6 cellular contexts compared by ENCODE assay signal in the genomic region with DNA sequence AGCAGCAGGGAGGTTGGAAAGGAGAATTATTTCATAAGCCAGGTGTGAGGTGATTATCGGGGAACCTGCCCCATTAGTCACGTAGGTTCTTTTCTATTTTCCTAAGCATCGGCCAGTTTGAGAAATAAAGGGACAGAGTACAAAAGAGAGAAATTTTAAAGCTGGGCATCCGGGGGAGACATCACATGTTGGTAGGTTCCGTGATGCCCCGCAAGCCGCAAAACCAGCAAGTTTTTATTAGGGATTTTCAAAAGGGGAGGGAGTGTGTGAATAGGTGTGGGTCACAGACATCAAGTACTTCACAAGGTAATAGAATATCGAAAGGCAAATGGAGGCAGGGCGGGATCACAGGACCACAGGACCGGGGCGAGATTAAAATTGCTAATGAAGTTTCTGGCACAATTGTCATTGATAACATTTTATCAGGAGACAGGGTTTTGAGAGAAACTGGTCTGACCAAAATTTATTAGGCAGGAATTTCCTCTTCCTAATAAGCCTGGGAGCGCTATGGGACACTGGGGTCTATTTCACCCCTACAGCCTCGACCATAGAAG. TPM values are rescaled to one million over a fixed set of nuclear protein-coding genes. Genes with fewer than 3 reads are reported as not detected.
DNase-seq lines count a peak whose midpoint lies in the region; ATAC-seq and TF ChIP-seq lines count a peak whose summit lies in the region.
"Not testable (repeated sequence)": the region's sequence is repeated elsewhere in the genome, so short reads cannot be mapped to it uniquely, and the experiment has no call there.

No MANE protein-coding gene starts in this region.

- H3K4me3 Mint-ChIP-seq in activated CD4-positive, alpha-beta T cell treated with anti-CD3 and anti-CD28 coated beads, Interleukin-2, amount 10 ng/mL, durations not matched to agents 24 days and 14 days: peak overlapping the region; percentile 55
- H3K4me3 Mint-ChIP-seq in brain (peak overlapping the region in 4 of 5 experiments; percentile 32 to 72 (median 42)), nephron (peak overlapping the region; percentile 1 to 20 (median 2))

- BruUV-seq in HCT116 (replicated peaks; lab: Mats Ljungman, UMichigan): TSS peak; percentile 54

- H3K4me3 ChIP-seq in HCT116 (replicated peaks in 1 of 2; ENCODE audit: low read depth in 1 of 2, low read length in 2 of 2); heart right ventricle; thyroid gland (replicated peaks in 1 of 3): not testable (repeated sequence)

- H3K27ac ChIP-seq in HCT116 (ENCODE audit: low read depth, low read length): peak overlapping the region; percentile 78
- peak overlapping the region in 7 of 10 donors; percentile 41 to 90 (median 81) for H3K27ac ChIP-seq in heart right ventricle
- H3K27ac ChIP-seq in thyroid gland: peak overlapping the region; percentile 62 to 90 (median 88)

- H3K9ac ChIP-seq in HCT116 (ENCODE audit: low read length): peak overlapping the region; percentile 57

- not testable (repeated sequence) for TF ChIP-seq CTCF in HCT116 (IDR thresholded peaks at IDR 0.05 in 2 of 3, conservative IDR thresholded peaks at IDR 0.05 in 1 of 3; ENCODE audit: borderline replicate concordance in 1 of 3, insufficient read depth in 1 of 3, low read depth in 2 of 3, low read length in 2 of 3); brain (conservative IDR thresholded peaks at IDR 0.05); heart right ventricle (IDR thresholded peaks at IDR 0.05); nephron (IDR thresholded peaks at IDR 0.05; ENCODE audit: unreplicated experiment in 3 of 3); thyroid gland (IDR thresholded peaks at IDR 0.05)

- not testable (repeated sequence) for TF ChIP-seq RAD21 in HCT116 (IDR thresholded peaks at IDR 0.05; ENCODE audit: low read depth)

- TF ChIP-seq POLR2A in HCT116 (IDR thresholded peaks at IDR 0.05; ENCODE audit: borderline replicate concordance, extremely low read depth, insufficient read depth, insufficient read length); thyroid gland (IDR thresholded peaks at IDR 0.05): not testable (repeated sequence)

- H3K27me3 Mint-ChIP-seq in activated CD4-positive, alpha-beta T cell treated with anti-CD3 and anti-CD28 coated beads, Interleukin-2, amount 10 ng/mL, durations not matched to agents 24 days and 14 days; nephron (ENCODE audit: low read depth): not testable (repeated sequence)
- peaks cover 11% of the 10 kb centered on the region for H3K27me3 Mint-ChIP-seq in brain

- ATAC-seq in HCT116, heart right ventricle: not testable (repeated sequence)

- peaks cover 67 to 85% of the 10 kb centered on the region in 2 experiments for H3K4me1 ChIP-seq in HCT116 (ENCODE audit: control insufficient read depth in 1 of 2, insufficient read depth in 2 of 2, low read length in 2 of 2)
- H3K4me1 ChIP-seq in heart right ventricle: peaks cover 20 to 61% (median 39%) of the 10 kb centered on the region in 9 donors
- H3K4me1 ChIP-seq in thyroid gland: peaks cover 34 to 78% of the 10 kb centered on the region in 2 donors

- peak overlapping the region; percentile 85 for H3K27ac Mint-ChIP-seq in activated CD4-positive, alpha-beta T cell treated with anti-CD3 and anti-CD28 coated beads, Interleukin-2, amount 10 ng/mL, durations not matched to agents 24 days and 14 days
- H3K27ac Mint-ChIP-seq in brain (peak overlapping the region; percentile 59 to 88 (median 74)), nephron (peak overlapping the region; percentile 76 to 92 (median 88))

- not testable (repeated sequence) for H3K9me3 Mint-ChIP-seq in activated CD4-positive, alpha-beta T cell treated with anti-CD3 and anti-CD28 coated beads, Interleukin-2, amount 10 ng/mL, durations not matched to agents 24 days and 14 days; brain; nephron

- 50 to 58% methylated on average over 13 of the region's 13 CpGs for WGBS in heart right ventricle, 2 donors
- 59 to 69% methylated on average over 13 of the region's 13 CpGs for WGBS in thyroid gland, 2 donors

- not testable (repeated sequence) for H3K79me2 ChIP-seq in HCT116 (ENCODE audit: insufficient read depth, low read length)

- intact Hi-C loops in HCT116 (cut with micrococcal nuclease); activated CD4-positive, alpha-beta T cell treated with anti-CD3 and anti-CD28 coated beads, Interleukin-2, amount 10 ng/mL, durations not matched to agents 24 days and 14 days (cut with micrococcal nuclease); heart right ventricle (cut with DNase I); thyroid gland (cut with DNase I): not testable (repeated sequence)

- not testable (repeated sequence) for H3K36me3 Mint-ChIP-seq in activated CD4-positive, alpha-beta T cell treated with anti-CD3 and anti-CD28 coated beads, Interleukin-2, amount 10 ng/mL, durations not matched to agents 24 days and 14 days (ENCODE audit: low read depth); brain; nephron (ENCODE audit: low read depth)

- H3K9me2 ChIP-seq in HCT116 (ENCODE audit: insufficient read depth): not testable (repeated sequence)

- not testable (repeated sequence) for H3K9me3 ChIP-seq in HCT116 (ENCODE audit: control insufficient read depth in 1 of 2, insufficient read depth in 1 of 2, low read depth in 1 of 2, low read length in 2 of 2); heart right ventricle; thyroid gland

- CTCF ChIA-PET in HCT116 (lab: Charles Lee): interaction anchor here (1.8 kb wide), 1 partner anchor 12 kb away, joined by 7 read pairs; no protein-coding TSS in a partner anchor

- not testable (repeated sequence) for H3K36me3 ChIP-seq in HCT116 (ENCODE audit: control insufficient read depth in 1 of 2, insufficient read depth in 2 of 2, low read length in 2 of 2); heart right ventricle; thyroid gland

- peaks cover 54% of the 10 kb centered on the region for H3K4me1 Mint-ChIP-seq in activated CD4-positive, alpha-beta T cell treated with anti-CD3 and anti-CD28 coated beads, Interleukin-2, amount 10 ng/mL, durations not matched to agents 24 days and 14 days
- H3K4me1 Mint-ChIP-seq in brain (peaks cover 38% of the 10 kb centered on the region), nephron (peaks cover 50% of the 10 kb centered on the region)

- POLR2A ChIA-PET in HCT116 (lab: Charles Lee): interaction anchor here (0.7 to 12.4 kb wide), 10 partner anchors 9 to 51 kb away, joined by 3 to 195 read pairs (median 6); partner anchors contain the start of genes FLOT1 and IER3

- H4K20me1 ChIP-seq in HCT116 (ENCODE audit: insufficient read depth): not testable (repeated sequence)

- peak overlapping the region; percentile 45 for H3K4me2 ChIP-seq in HCT116 (ENCODE audit: low read length)

- RAD21 ChIA-PET in HCT116 (lab: Charles Lee; ENCODE audit: low non-redundant PET in 1 of 2, low total read pairs in 2 of 2, uncharacterized antibody in 2 of 2, unreplicated experiment in 2 of 2): interaction anchor here (0.9 to 1.1 kb wide), 2 partner anchors 12 to 47 kb away, joined by 3 to 4 read pairs; no protein-coding TSS in a partner anchor

- DNase-seq in HCT116 (ENCODE audit: low read depth, low spot score); activated CD4-positive, alpha-beta T cell treated with anti-CD3 and anti-CD28 coated beads, Interleukin-2, amount 10 ng/mL, durations not matched to agents 24 days and 14 days; heart right ventricle; thyroid gland: not testable (repeated sequence)

- not testable (repeated sequence) for H2AFZ ChIP-seq in HCT116 (ENCODE audit: low read depth, low read length, poor library complexity, severe bottlenecking)

- H3K27me3 ChIP-seq in HCT116 (ENCODE audit: insufficient read depth, low read length); heart right ventricle; thyroid gland: not testable (repeated sequence)

RNA-seq across cellular contexts. Expression of gene IER3, which starts 20.2 kb away (rescaled TPM):
- total RNA-seq in HCT116 (2021; ENCODE audit: unreplicated experiment) (952 TPM), heart right ventricle (100 to 1,000 TPM in 6 of 10 donors, 10 to 100 TPM in 4; 15.6 to 309 (median 115) TPM), thyroid gland (10 to 100 TPM in 2 of 4 donors, 1 to 10 TPM in 2; 9.3 to 19.1 (median 13.6) TPM)
- polyA plus RNA-seq in HCT116 (2012): 1,025 and 1,062 TPM in 2 replicates
- total RNA-seq in activated CD4-positive, alpha-beta T cell treated with anti-CD3 and anti-CD28 coated beads, Interleukin-2, amount 10 ng/mL, durations not matched to agents 24 days and 14 days: 512 and 516 TPM in 2 replicates
- polyA plus RNA-seq in brain (ENCODE audit: insufficient read depth, low read depth, low replicate concordance) (3.8 TPM), heart right ventricle (10 to 100 TPM; 25.3 to 93.9 TPM)

RNA-seq across cellular contexts. Expression of gene FLOT1, which starts 22.1 kb away (rescaled TPM):
- 117 TPM for total RNA-seq in HCT116 (2021; ENCODE audit: unreplicated experiment)
- polyA plus RNA-seq in HCT116 (2012): 124 and 132 TPM in 2 replicates
- 239 and 260 TPM in 2 replicates for total RNA-seq in activated CD4-positive, alpha-beta T cell treated with anti-CD3 and anti-CD28 coated beads, Interleukin-2, amount 10 ng/mL, durations not matched to agents 24 days and 14 days
- polyA plus RNA-seq in brain (ENCODE audit: insufficient read depth, low read depth, low replicate concordance): 231 TPM
- 100 to 1,000 TPM; 158 to 280 (median 184) TPM for total RNA-seq in heart right ventricle
- 100 to 1,000 TPM; 233 to 317 TPM for polyA plus RNA-seq in heart right ventricle
- 100 to 1,000 TPM; 134 to 160 (median 144) TPM for total RNA-seq in thyroid gland

RNA-seq across cellular contexts. Expression of gene TUBB, which starts 44.4 kb away (rescaled TPM):
- total RNA-seq in HCT116 (2021; ENCODE audit: unreplicated experiment) (886 TPM), heart right ventricle (100 to 1,000 TPM; 144 to 437 (median 189) TPM), thyroid gland (100 to 1,000 TPM; 162 to 441 (median 269) TPM)
- polyA plus RNA-seq in HCT116 (2012): 716 and 796 TPM in 2 replicates
- total RNA-seq in activated CD4-positive, alpha-beta T cell treated with anti-CD3 and anti-CD28 coated beads, Interleukin-2, amount 10 ng/mL, durations not matched to agents 24 days and 14 days: 1,084 and 1,089 TPM in 2 replicates
- polyA plus RNA-seq in brain (ENCODE audit: insufficient read depth, low read depth, low replicate concordance) (2,902 TPM), heart right ventricle (100 to 1,000 TPM; 156 to 440 TPM)

RNA-seq across cellular contexts. Expression of gene MDC1, which starts 47.5 kb away (rescaled TPM):
- total RNA-seq in HCT116 (2021; ENCODE audit: unreplicated experiment): 75.8 TPM
- 55.7 and 59.3 TPM in 2 replicates for polyA plus RNA-seq in HCT116 (2012)
- total RNA-seq in activated CD4-positive, alpha-beta T cell treated with anti-CD3 and anti-CD28 coated beads, Interleukin-2, amount 10 ng/mL, durations not matched to agents 24 days and 14 days: 93.9 and 97.2 TPM in 2 replicates
- polyA plus RNA-seq in brain (ENCODE audit: insufficient read depth, low read depth, low replicate concordance): 124 TPM
- total RNA-seq in heart right ventricle: 10 to 100 TPM; 15.3 to 21.7 (median 19.5) TPM
- polyA plus RNA-seq in heart right ventricle: 10 to 100 TPM; 11.2 to 18.1 TPM
- total RNA-seq in thyroid gland: 10 to 100 TPM; 15.3 to 27.2 (median 20.2) TPM

Comparison
In these comparisons a context has a peak if more than half of its experiments do, and no peak if none do; other contexts are left out.
1. H3K4me3 Mint-ChIP-seq: peak in every context shown above with its lines; median percentile 55 in activated CD4-positive, alpha-beta T cell treated with anti-CD3 and anti-CD28 coated beads, Interleukin-2, amount 10 ng/mL, durations not matched to agents 24 days and 14 days; 42 in brain; 2 in nephron.